ENCODE assay signal across 32 cellular contexts in genomic region chr9:27853529-27853928, GRCh38.
"Had no signal": no experiment of that assay in that cellular context is flagged by ENCODE, and none has a peak within 500 bp of the region (broad histone marks: within the 10 kb centered on the region; RNA-seq: fewer than 3 reads in every experiment).

No MANE protein-coding gene starts in this region.

- H3K36me3 ChIP-seq: adrenal gland, brain microvascular endothelial cell, breast epithelium had no signal

- H3K27ac ChIP-seq: adrenal gland, body of pancreas, brain microvascular endothelial cell, breast epithelium, VCaP had no signal

- H3K27me3 ChIP-seq: body of pancreas, brain microvascular endothelial cell, breast epithelium had no signal

- ATAC-seq: activated CD8-positive, alpha-beta T cell treated with anti-CD3 and anti-CD28 coated beads for 36 hours; activated naive CD4-positive, alpha-beta T cell treated with anti-CD3 and anti-CD28 coated beads, Interleukin-2, amount 50 U/mL, for 72 hours; activated T-cell treated with anti-CD3 and anti-CD28 coated beads, Interleukin-2, amount 50 U/mL, for 4 hours; activated T-cell treated with anti-CD3 and anti-CD28 coated beads, Interleukin-2, amount 50 U/mL, for 72 hours; activated T-helper 17 cell treated with anti-CD3 and anti-CD28 coated beads, Interleukin-2, amount 50 U/mL, for 72 hours; body of pancreas had no signal

- DNase-seq: activated B cell treated with CpG ODN at 0.5 μM for 24 hours; activated CD4-positive, alpha-beta memory T cell treated with anti-CD3 and anti-CD28 coated beads for 36 hours; activated CD4-positive, alpha-beta T cell treated with anti-CD3 and anti-CD28 coated beads for 4 hours; activated CD4-positive, alpha-beta T cell treated with anti-CD3 and anti-CD28 coated beads, Interleukin-2, amount 10 ng/mL, durations not matched to agents 24 days and 14 days; activated CD4-positive, alpha-beta T cell treated with anti-CD3 and anti-CD28 coated beads, Interleukin-2, amount 50 U/mL, for 1 hour; activated CD4-positive, alpha-beta T cell treated with anti-CD3 and anti-CD28 coated beads, Interleukin-2, amount 50 U/mL, for 4 hours; activated CD4-positive, CD25-positive, alpha-beta regulatory T cell treated with anti-CD3 and anti-CD28 coated beads, Interleukin-2, amount 50 U/mL, for 72 hours; activated CD8-positive, alpha-beta memory T cell treated with anti-CD3 and anti-CD28 coated beads, Interleukin-2, amount 50 U/mL, for 4 hours; activated CD8-positive, alpha-beta T cell treated with anti-CD3 and anti-CD28 coated beads for 36 hours; activated effector memory CD4-positive, alpha-beta T cell treated with anti-CD3 and anti-CD28 coated beads, Interleukin-2, amount 50 U/mL, for 16 hours; activated gamma-delta T cell treated with Interleukin-2 at 50 U/mL for 16 hours; activated naive CD4-positive, alpha-beta T cell; activated naive CD4-positive, alpha-beta T cell treated with anti-CD3 and anti-CD28 coated beads for 36 hours; activated naive CD4-positive, alpha-beta T cell treated with anti-CD3 and anti-CD28 coated beads, Interleukin-2, amount 50 U/mL, for 16 hours; activated naive CD8-positive, alpha-beta T cell treated with anti-CD3 and anti-CD28 coated beads for 36 hours; activated T-cell treated with anti-CD3 and anti-CD28 coated beads for 4 hours; activated T-cell treated with anti-CD3 and anti-CD28 coated beads, Interleukin-2, amount 50 U/mL, for 1 hour; activated T-cell treated with anti-CD3 and anti-CD28 coated beads, Interleukin-2, amount 50 U/mL, for 4 hours; activated T-cell treated with anti-CD3 and anti-CD28 coated beads, Interleukin-2, amount 50 U/mL, for 72 hours; adrenal gland; amniotic stem cell; aorta; body of pancreas; brain microvascular endothelial cell; central memory CD4-positive, alpha-beta T cell; T-helper 1 cell; T-helper 2 cell; T-helper 9 cell had no signal

- H3K4me3 ChIP-seq: adrenal gland, body of pancreas, breast epithelium had no signal

- H3K4me1 ChIP-seq: adrenal gland, body of pancreas, breast epithelium had no signal

- H3K9me3 ChIP-seq: adrenal gland, body of pancreas, breast epithelium had no signal
